In genomic region chr5:5980601-5981000, GRCh38 we compare ENCODE assay signal across 17 cellular contexts.
DNase-seq lines count a peak whose midpoint lies in the region; ATAC-seq and TF ChIP-seq lines count a peak whose summit lies in the region.
"Had no signal": no experiment of that assay in that cellular context is flagged by ENCODE, and none has a peak within 500 bp of the region (broad histone marks: within the 10 kb centered on the region; RNA-seq: fewer than 3 reads in every experiment).

No MANE protein-coding gene starts in this region.

- DNase-seq in NCI-H526 treated with DMSO at 0.1 percent for 48 hours (lab: John Stamatoyannopoulos, UW) (peak; percentile 32), NCI-H526 (lab: John Stamatoyannopoulos, UW) (no peak), esophagus muscularis mucosa (ENCODE audit: extremely low spot score) (peak; percentile 57), nephron progenitor cell (no peak), vagina (ENCODE audit: extremely low spot score in 2 of 2) (peak in 1 of 2 donors; percentile 22), NCI-H1105 treated with DMSO at 0.1 percent for 48 hours (lab: John Stamatoyannopoulos, UW) (no peak), NCI-H128 (lab: John Stamatoyannopoulos, UW; ENCODE audit: unreplicated experiment) (no peak)
- DNase-seq: AML-193; Calu3; CD8-positive, alpha-beta T cell; DMS53; GOT3; H9; IMR-90 had no signal

- no peak for TF ChIP-seq EP300 in esophagus muscularis mucosa (IDR thresholded peaks at IDR 0.05)
- no peak for TF ChIP-seq EP300 in gastroesophageal sphincter (IDR thresholded peaks at IDR 0.05)

- ATAC-seq in gastroesophageal sphincter, result no peak
- ATAC-seq: A549; CD8-positive, alpha-beta T cell had no signal

- H3K27me3 ChIP-seq in esophagus muscularis mucosa (peaks cover 0 to 7% (median 0%) of the 10 kb centered on the region in 4 donors), vagina (no peaks in the 10 kb centered on the region), gastroesophageal sphincter (no peaks in the 10 kb centered on the region)

- TF ChIP-seq POLR2A in esophagus muscularis mucosa (IDR thresholded peaks at IDR 0.05; ENCODE audit: low read depth), result no peak
- TF ChIP-seq POLR2A in vagina (IDR thresholded peaks at IDR 0.05), result no peak
- TF ChIP-seq POLR2A in gastroesophageal sphincter (IDR thresholded peaks at IDR 0.05), result no peak

- no peaks in the 10 kb centered on the region for H3K9me3 Mint-ChIP-seq in nephron progenitor cell
- H3K9me3 Mint-ChIP-seq: CD8-positive, alpha-beta T cell; H9 had no signal

- H3K9me3 ChIP-seq in esophagus muscularis mucosa (no peaks in the 10 kb centered on the region), vagina (no peaks in the 10 kb centered on the region), gastroesophageal sphincter (no peaks in the 10 kb centered on the region)
- H3K9me3 ChIP-seq: A549 had no signal

- H3K36me3 ChIP-seq in esophagus muscularis mucosa (no peaks in the 10 kb centered on the region), vagina (no peaks in the 10 kb centered on the region), gastroesophageal sphincter (no peaks in the 10 kb centered on the region)

- H3K4me1 ChIP-seq in esophagus muscularis mucosa (peaks cover 0 to 3% (median 0%) of the 10 kb centered on the region in 4 donors), vagina (peaks cover 10% of the 10 kb centered on the region), gastroesophageal sphincter (no peaks in the 10 kb centered on the region)
- H3K4me1 ChIP-seq: A549 had no signal

- H3K4me3 Mint-ChIP-seq in nephron progenitor cell, result peak overlapping the region; percentile 51
- H3K4me3 Mint-ChIP-seq: CD8-positive, alpha-beta T cell; H9 had no signal

- 74% methylated on average over 4 of the region's 4 CpGs for WGBS in esophagus muscularis mucosa
- WGBS in gastroesophageal sphincter (ENCODE audit: low coverage in 1 of 2), 2 donors, result 53 to 68% methylated on average over 3 to 4 of the region's 4 CpGs

- H3K4me3 ChIP-seq in esophagus muscularis mucosa, result no peak overlapping the region
- H3K4me3 ChIP-seq in vagina, result no peak overlapping the region
- H3K4me3 ChIP-seq in gastroesophageal sphincter, result no peak overlapping the region
- H3K4me3 ChIP-seq: A549 had no signal

- no peak overlapping the region for H3K27ac ChIP-seq in esophagus muscularis mucosa (replicated peaks in 1 of 4)
- H3K27ac ChIP-seq in vagina, result peak overlapping the region; percentile 55
- no peak overlapping the region for H3K27ac ChIP-seq in gastroesophageal sphincter
- H3K27ac ChIP-seq: 22Rv1, A549 had no signal

- intact Hi-C loops in esophagus muscularis mucosa (cut with DNase I) (no loop called here), vagina (cut with DNase I) (no loop called here)

- H3K27me3 Mint-ChIP-seq in nephron progenitor cell (ENCODE audit: low read depth, poor library complexity), result peaks cover 7% of the 10 kb centered on the region

- H3K4me1 Mint-ChIP-seq in nephron progenitor cell, result peaks cover 31% of the 10 kb centered on the region

- H3K27ac Mint-ChIP-seq in nephron progenitor cell, result peak overlapping the region; percentile 67
- H3K27ac Mint-ChIP-seq: CD8-positive, alpha-beta T cell; H9 had no signal

- TF ChIP-seq CTCF in esophagus muscularis mucosa (IDR thresholded peaks at IDR 0.05) (no peak), nephron progenitor cell (IDR thresholded peaks at IDR 0.05) (no peak), vagina (IDR thresholded peaks at IDR 0.05) (no peak), gastroesophageal sphincter (IDR thresholded peaks at IDR 0.05) (no peak)

- no peaks in the 10 kb centered on the region for H3K36me3 Mint-ChIP-seq in nephron progenitor cell (ENCODE audit: low read depth)
- H3K36me3 Mint-ChIP-seq: CD8-positive, alpha-beta T cell had no signal

Comparison
In these comparisons a context has a peak if more than half of its experiments do, and no peak if none do; other contexts are left out.
1. DNase-seq: peak in NCI-H526 treated with DMSO at 0.1 percent for 48 hours (single experiment) and esophagus muscularis mucosa (single experiment); none in NCI-H526 (0 of 2), nephron progenitor cell (single experiment), NCI-H1105 treated with DMSO at 0.1 percent for 48 hours (single experiment) and NCI-H128 (single experiment).